11 cellular contexts compared by ENCODE assay signal in the genomic region with DNA sequence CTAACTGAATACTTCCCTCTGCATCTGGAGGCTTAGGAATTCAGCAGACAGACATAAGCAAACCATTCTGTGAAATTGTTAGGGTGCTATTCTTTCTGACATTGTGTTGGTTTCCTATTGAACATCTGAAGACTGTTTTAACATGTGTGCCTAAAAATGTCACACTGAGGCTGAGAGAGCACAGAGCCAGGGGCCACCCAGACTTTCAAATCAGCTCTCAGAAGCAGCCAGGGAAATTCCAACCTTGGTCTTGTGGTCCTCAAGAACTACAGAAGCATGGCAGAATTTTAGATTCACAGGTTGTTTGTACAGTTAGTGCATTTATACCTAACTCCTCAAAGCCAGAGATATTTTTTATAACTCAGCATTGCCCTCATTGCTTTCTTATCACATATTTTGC.
DNase-seq lines count a peak whose midpoint lies in the region; ATAC-seq, FAIRE-seq and TF ChIP-seq lines count a peak whose summit lies in the region.
"Had no signal": no experiment of that assay in that cellular context is flagged by ENCODE, and none has a peak within 500 bp of the region (broad histone marks: within the 10 kb centered on the region; RNA-seq: fewer than 3 reads in every experiment).

No MANE protein-coding gene starts in this region.

- no peaks in the 10 kb centered on the region for H3K27me3 ChIP-seq in WERI-Rb-1 (ENCODE audit: insufficient read depth, low read depth, severe bottlenecking)

- no peak for TF ChIP-seq CTCF in WERI-Rb-1 (IDR thresholded peaks at IDR 0.05; ENCODE audit: low read depth, low read length)

- no peak for FAIRE-seq in GM12892 (lab: Jason Lieb, UNC)

- H3K4me1 Mint-ChIP-seq in activated naive CD4-positive, alpha-beta T cell treated with anti-CD3 and anti-CD28 coated beads for 36 hours (ENCODE audit: low read depth), result peaks cover 83% of the 10 kb centered on the region
- H3K4me1 Mint-ChIP-seq in T-helper 2 cell treated with Interferon-gamma antibody and Interleukin-4, amounts not matched to agents 5 μg/mL and 100 μg/mL, for 36 hours (ENCODE audit: low read depth), result peaks cover 18% of the 10 kb centered on the region
- H3K4me1 Mint-ChIP-seq in stimulated activated naive CD8-positive, alpha-beta T cell treated with anti-CD3 and anti-CD28 coated beads, Interleukin-15, amount 100 ng/mL, for 72 hours, result peaks cover 45% of the 10 kb centered on the region

- H3K36me3 Mint-ChIP-seq in activated naive CD4-positive, alpha-beta T cell treated with anti-CD3 and anti-CD28 coated beads for 36 hours (ENCODE audit: low read depth), result peaks cover 8% of the 10 kb centered on the region
- peaks cover 31% of the 10 kb centered on the region for H3K36me3 Mint-ChIP-seq in T-helper 2 cell treated with Interferon-gamma antibody and Interleukin-4, amounts not matched to agents 5 μg/mL and 100 μg/mL, for 36 hours (ENCODE audit: low read depth)

- H3K27ac ChIP-seq in WERI-Rb-1, result no peak overlapping the region

- peak; percentile 75 for DNase-seq in activated naive CD4-positive, alpha-beta T cell treated with anti-CD3 and anti-CD28 coated beads for 36 hours
- DNase-seq in activated naive CD4-positive, alpha-beta T cell treated with Interleukin-2 at 50 U/mL for 16 hours, result no peak
- peak; percentile 52 for DNase-seq in T-helper 2 cell treated with Interferon-gamma antibody and Interleukin-4, amounts not matched to agents 5 μg/mL and 100 μg/mL, for 36 hours (ENCODE audit: low spot score)
- DNase-seq in stimulated activated naive CD8-positive, alpha-beta T cell treated with anti-CD3 and anti-CD28 coated beads, Interleukin-15, amount 100 ng/mL, for 72 hours, result peak; percentile 40 to 67
- DNase-seq in WERI-Rb-1 (no peak), NCI-H187 treated with DMSO at 0.1 percent for 48 hours (lab: John Stamatoyannopoulos, UW) (no peak), GM12892 (ENCODE audit: insufficient read length) (no peak)
- DNase-seq: activated naive CD8-positive, alpha-beta T cell treated with anti-CD3 and anti-CD28 coated beads, Interleukin-2, amount 10 ng/mL, durations not matched to agents 7 days and 5 days; effector memory CD8-positive, alpha-beta T cell; NCI-H526 had no signal

- no peaks in the 10 kb centered on the region for H3K9me3 Mint-ChIP-seq in activated naive CD4-positive, alpha-beta T cell treated with anti-CD3 and anti-CD28 coated beads for 36 hours
- no peaks in the 10 kb centered on the region for H3K9me3 Mint-ChIP-seq in T-helper 2 cell treated with Interferon-gamma antibody and Interleukin-4, amounts not matched to agents 5 μg/mL and 100 μg/mL, for 36 hours
- peaks cover 0 to 2% of the 10 kb centered on the region in 2 donors for H3K9me3 Mint-ChIP-seq in stimulated activated naive CD8-positive, alpha-beta T cell treated with anti-CD3 and anti-CD28 coated beads, Interleukin-15, amount 100 ng/mL, for 72 hours

- no peak for TF ChIP-seq POLR2A in GM12892 (IDR thresholded peaks at IDR 0.05; ENCODE audit: low read depth, low read length)

- intact Hi-C loops in activated naive CD4-positive, alpha-beta T cell treated with anti-CD3 and anti-CD28 coated beads for 36 hours (cut with micrococcal nuclease), result loop anchor here (1.0 to 5.0 kb wide), 4 partner anchors 38 to 222 kb away; no protein-coding TSS in a partner anchor

- no peaks in the 10 kb centered on the region for H3K36me3 ChIP-seq in WERI-Rb-1

- no peaks in the 10 kb centered on the region for H3K27me3 Mint-ChIP-seq in activated naive CD4-positive, alpha-beta T cell treated with anti-CD3 and anti-CD28 coated beads for 36 hours (ENCODE audit: low read depth)
- H3K27me3 Mint-ChIP-seq in T-helper 2 cell treated with Interferon-gamma antibody and Interleukin-4, amounts not matched to agents 5 μg/mL and 100 μg/mL, for 36 hours (ENCODE audit: low read depth), result no peaks in the 10 kb centered on the region
- no peaks in the 10 kb centered on the region for H3K27me3 Mint-ChIP-seq in stimulated activated naive CD8-positive, alpha-beta T cell treated with anti-CD3 and anti-CD28 coated beads, Interleukin-15, amount 100 ng/mL, for 72 hours
- H3K27me3 Mint-ChIP-seq: activated naive CD8-positive, alpha-beta T cell treated with anti-CD3 and anti-CD28 coated beads, Interleukin-2, amount 10 ng/mL, durations not matched to agents 7 days and 5 days; effector memory CD8-positive, alpha-beta T cell had no signal

- CTCF ChIA-PET in activated naive CD4-positive, alpha-beta T cell treated with anti-CD3 and anti-CD28 coated beads for 36 hours (lab: Charles Lee), result no interaction called here

- peak overlapping the region; percentile 39 for H3K4me3 Mint-ChIP-seq in activated naive CD4-positive, alpha-beta T cell treated with anti-CD3 and anti-CD28 coated beads for 36 hours
- H3K4me3 Mint-ChIP-seq in T-helper 2 cell treated with Interferon-gamma antibody and Interleukin-4, amounts not matched to agents 5 μg/mL and 100 μg/mL, for 36 hours, result peak overlapping the region; percentile 42
- H3K4me3 Mint-ChIP-seq in stimulated activated naive CD8-positive, alpha-beta T cell treated with anti-CD3 and anti-CD28 coated beads, Interleukin-15, amount 100 ng/mL, for 72 hours, result peak overlapping the region; percentile 61 to 65
- H3K4me3 Mint-ChIP-seq: activated naive CD8-positive, alpha-beta T cell treated with anti-CD3 and anti-CD28 coated beads, Interleukin-2, amount 10 ng/mL, durations not matched to agents 7 days and 5 days; effector memory CD8-positive, alpha-beta T cell had no signal

- peak overlapping the region; percentile 94 for H3K27ac Mint-ChIP-seq in activated naive CD4-positive, alpha-beta T cell treated with anti-CD3 and anti-CD28 coated beads for 36 hours
- peak overlapping the region; percentile 38 for H3K27ac Mint-ChIP-seq in T-helper 2 cell treated with Interferon-gamma antibody and Interleukin-4, amounts not matched to agents 5 μg/mL and 100 μg/mL, for 36 hours
- H3K27ac Mint-ChIP-seq in stimulated activated naive CD8-positive, alpha-beta T cell treated with anti-CD3 and anti-CD28 coated beads, Interleukin-15, amount 100 ng/mL, for 72 hours, result peak overlapping the region; percentile 85 to 89
- H3K27ac Mint-ChIP-seq: activated naive CD8-positive, alpha-beta T cell treated with anti-CD3 and anti-CD28 coated beads, Interleukin-2, amount 10 ng/mL, durations not matched to agents 7 days and 5 days; effector memory CD8-positive, alpha-beta T cell had no signal

- H3K9me3 ChIP-seq in WERI-Rb-1 (ENCODE audit: severe bottlenecking), result no peaks in the 10 kb centered on the region

- H3K4me3 ChIP-seq in WERI-Rb-1 (ENCODE audit: low read depth, low read length), result no peak overlapping the region

- ATAC-seq in HG02798 (IDR thresholded peaks at IDR 0.05; ENCODE audit: poor library complexity, unreplicated experiment), result peak; percentile 93
- peak; percentile 94 for ATAC-seq in stimulated activated naive CD8-positive, alpha-beta T cell treated with anti-CD3 and anti-CD28 coated beads, Interleukin-15, amount 100 ng/mL, for 72 hours
- ATAC-seq: effector memory CD8-positive, alpha-beta T cell had no signal

Comparison
In these comparisons a context has a peak if more than half of its experiments do, and no peak if none do; other contexts are left out.
1. DNase-seq: peak in activated naive CD4-positive, alpha-beta T cell treated with anti-CD3 and anti-CD28 coated beads for 36 hours (single experiment), T-helper 2 cell treated with Interferon-gamma antibody and Interleukin-4, amounts not matched to agents 5 μg/mL and 100 μg/mL, for 36 hours (single experiment) and stimulated activated naive CD8-positive, alpha-beta T cell treated with anti-CD3 and anti-CD28 coated beads, Interleukin-15, amount 100 ng/mL, for 72 hours (2 of 2); none in activated naive CD4-positive, alpha-beta T cell treated with Interleukin-2 at 50 U/mL for 16 hours (single experiment), WERI-Rb-1 (single experiment), NCI-H187 treated with DMSO at 0.1 percent for 48 hours (single experiment) and GM12892 (single experiment).
2. H3K27ac Mint-ChIP-seq: peak in every context shown above with its lines; median percentile 94 in activated naive CD4-positive, alpha-beta T cell treated with anti-CD3 and anti-CD28 coated beads for 36 hours; 87 in stimulated activated naive CD8-positive, alpha-beta T cell treated with anti-CD3 and anti-CD28 coated beads, Interleukin-15, amount 100 ng/mL, for 72 hours; 38 in T-helper 2 cell treated with Interferon-gamma antibody and Interleukin-4, amounts not matched to agents 5 μg/mL and 100 μg/mL, for 36 hours.
3. Peak in every context shown above with its lines, with median percentiles within 50 percentile points of each other: H3K4me3 Mint-ChIP-seq.